In the genomic region with DNA sequence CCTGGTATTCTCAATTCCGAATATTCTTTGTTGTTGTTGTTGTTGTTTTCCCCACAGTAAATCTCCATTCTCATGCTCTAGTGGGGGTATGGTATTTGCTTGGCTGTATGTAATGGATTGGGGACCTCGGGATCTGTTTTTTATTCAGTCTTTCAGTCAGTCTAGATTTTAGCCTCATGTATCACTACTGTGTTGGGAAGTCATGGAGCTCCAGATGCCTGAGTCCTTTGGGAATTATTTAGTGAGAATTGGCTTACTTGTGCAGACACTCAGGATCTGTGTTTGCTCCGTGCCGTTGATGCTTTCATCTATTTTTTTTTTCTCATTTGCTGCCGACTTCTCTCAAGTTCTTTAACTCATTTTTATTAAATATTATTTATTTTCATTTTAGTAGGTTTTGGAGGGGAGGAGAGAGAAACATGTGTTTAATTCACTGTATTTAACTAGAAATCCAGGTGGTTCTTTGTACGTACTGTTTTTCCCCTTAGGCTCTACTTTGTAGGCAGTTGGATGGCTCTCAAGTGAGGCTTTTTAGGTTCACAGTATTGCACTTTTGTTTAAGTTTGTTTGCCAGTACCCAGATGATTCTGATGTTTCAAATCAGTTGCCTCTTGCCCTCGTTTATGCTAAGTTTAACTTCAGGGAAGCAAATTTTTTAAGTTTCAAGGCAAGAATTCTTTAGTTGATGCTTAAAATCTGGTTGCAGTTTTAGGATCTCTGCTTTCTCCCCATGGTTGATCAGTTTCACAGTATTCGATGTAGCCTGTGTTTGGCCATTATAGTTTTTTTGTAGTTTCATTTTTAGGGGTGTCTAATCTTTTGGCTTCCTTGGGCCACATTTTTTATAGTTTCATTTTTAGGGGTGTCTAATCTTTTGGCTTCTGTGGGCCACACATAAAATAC, we compare ENCODE assay signal across 8 cellular contexts. TPM values are rescaled to one million over a fixed set of nuclear protein-coding genes. Genes with fewer than 3 reads are reported as not detected.
DNase-seq lines count a peak whose midpoint lies in the region; ATAC-seq and TF ChIP-seq lines count a peak whose summit lies in the region.

No MANE protein-coding gene starts in this region.

- peaks cover 3% of the 10 kb centered on the region for H3K79me1 ChIP-seq in mesendoderm (ENCODE audit: low read length)

- H3K4me1 ChIP-seq in adipocyte (ENCODE audit: control insufficient read depth, insufficient read depth, low read length), result peaks cover 21% of the 10 kb centered on the region
- H3K4me1 ChIP-seq in mesendoderm (ENCODE audit: control insufficient read depth, low read depth, low read length), result peaks cover 3% of the 10 kb centered on the region

- H3K36me3 Mint-ChIP-seq in progenitor cell of endocrine pancreas (ENCODE audit: insufficient read depth), result peaks cover 5% of the 10 kb centered on the region

- no peak overlapping the region for H4K5ac ChIP-seq in mesendoderm (ENCODE audit: low read length)

- H3K4ac ChIP-seq in mesendoderm (ENCODE audit: low read depth, low read length), result no peak overlapping the region

- peaks cover 8% of the 10 kb centered on the region for H3K79me2 ChIP-seq in mesendoderm (ENCODE audit: control insufficient read depth, insufficient read depth, low read length)

- H3K4me3 ChIP-seq in adipocyte (ENCODE audit: low read length) (peak overlapping the region; percentile 70), mesendoderm (ENCODE audit: low read length) (no peak overlapping the region)

- no peak overlapping the region for H3K27ac ChIP-seq in mesendoderm (ENCODE audit: low read depth, low read length)

- H3K27ac Mint-ChIP-seq in progenitor cell of endocrine pancreas, result no peak overlapping the region

- H4K8ac ChIP-seq in mesendoderm (ENCODE audit: low read depth, low read length), result peak overlapping the region; percentile 28

- no peak overlapping the region for H3K23ac ChIP-seq in mesendoderm (ENCODE audit: low read length)

- peaks cover 6% of the 10 kb centered on the region for H3K4me1 Mint-ChIP-seq in progenitor cell of endocrine pancreas (ENCODE audit: low read depth)

- H3K36me3 ChIP-seq in adipocyte (ENCODE audit: control insufficient read depth, insufficient read depth, low read length, severe bottlenecking) (no peaks in the 10 kb centered on the region), mesendoderm (ENCODE audit: control insufficient read depth, insufficient read depth, low read length) (no peaks in the 10 kb centered on the region)

- H3K9me3 Mint-ChIP-seq in progenitor cell of endocrine pancreas (ENCODE audit: low read depth), result no peaks in the 10 kb centered on the region

- no peak overlapping the region for H2BK5ac ChIP-seq in mesendoderm (ENCODE audit: low read length)

- no peak overlapping the region for H3K4me3 Mint-ChIP-seq in progenitor cell of endocrine pancreas (ENCODE audit: low read depth)

- no peak overlapping the region for H2AK5ac ChIP-seq in mesendoderm (ENCODE audit: low read length)

- ATAC-seq in HG02759 (IDR thresholded peaks at IDR 0.05; ENCODE audit: unreplicated experiment) (peak; percentile 19), HG02938 (IDR thresholded peaks at IDR 0.05; ENCODE audit: unreplicated experiment) (no peak)

- no peak for TF ChIP-seq CTCF in progenitor cell of endocrine pancreas (IDR thresholded peaks at IDR 0.05; ENCODE audit: unreplicated experiment)

- H3K18ac ChIP-seq in mesendoderm (ENCODE audit: low read length), result no peak overlapping the region

- no CpG with 5 or more reads among the region's 8 CpGs for WGBS in mesendoderm (ENCODE audit: extremely low coverage, insufficient coverage, low lambda C conversion rate)

- H2BK15ac ChIP-seq in mesendoderm (replicated peaks; ENCODE audit: low read depth), result no peak overlapping the region

- H3K9ac ChIP-seq in adipocyte (ENCODE audit: low read length), result peak overlapping the region; percentile 52
- no peak overlapping the region for H3K9ac ChIP-seq in mesendoderm (ENCODE audit: low read length)

- no peak overlapping the region for H2BK120ac ChIP-seq in mesendoderm (ENCODE audit: low read depth, low read length)

- DNase-seq in AG08395 (ENCODE audit: low spot score) (peak; percentile 7), adipocyte (ENCODE audit: low read depth) (peak; percentile 35), mesendoderm (peak; percentile 22), NCI-H774 (lab: John Stamatoyannopoulos, UW) (no peak), progenitor cell of endocrine pancreas (ENCODE audit: low spot score, unreplicated experiment) (no peak)
- no peak for DNase-seq in stimulated activated CD4-positive, alpha-beta T cell treated with anti-CD3 and anti-CD28 coated beads, Interleukin-4, amount 100 ng/mL, for 1 hour

- no peak overlapping the region for H3K56ac ChIP-seq in mesendoderm (ENCODE audit: low read length)

- H3K27me3 ChIP-seq in adipocyte (replicated peaks; ENCODE audit: control insufficient read depth, insufficient read depth, low read length) (no peaks in the 10 kb centered on the region), mesendoderm (ENCODE audit: insufficient read depth, low read length, poor library complexity) (no peaks in the 10 kb centered on the region)

- H3K4me2 ChIP-seq in mesendoderm (ENCODE audit: low read length), result no peak overlapping the region

- H3K9me3 ChIP-seq in adipocyte (ENCODE audit: control insufficient read depth, low read length), result no peaks in the 10 kb centered on the region

- no peaks in the 10 kb centered on the region for H3K27me3 Mint-ChIP-seq in progenitor cell of endocrine pancreas

RNA-seq across cellular contexts. Expression of gene ZNRF2, which starts 36.9 kb away (rescaled TPM):
- polyA plus RNA-seq in mesendoderm (2013, experiment 1 of 2), result 6.0 TPM
- polyA plus RNA-seq in mesendoderm (2013, experiment 2 of 2), result 5.9 TPM
- 13.8 and 14.4 TPM in 2 replicates for total RNA-seq in progenitor cell of endocrine pancreas

Comparison
In these comparisons a context has a peak if more than half of its experiments do, and no peak if none do; other contexts are left out.
1. DNase-seq: peak in AG08395 (single experiment), adipocyte (single experiment) and mesendoderm (single experiment); none in NCI-H774 (single experiment), progenitor cell of endocrine pancreas (single experiment) and stimulated activated CD4-positive, alpha-beta T cell treated with anti-CD3 and anti-CD28 coated beads, Interleukin-4, amount 100 ng/mL, for 1 hour (single experiment).